ENCODE assay signal across 9 cellular contexts in the genomic region with DNA sequence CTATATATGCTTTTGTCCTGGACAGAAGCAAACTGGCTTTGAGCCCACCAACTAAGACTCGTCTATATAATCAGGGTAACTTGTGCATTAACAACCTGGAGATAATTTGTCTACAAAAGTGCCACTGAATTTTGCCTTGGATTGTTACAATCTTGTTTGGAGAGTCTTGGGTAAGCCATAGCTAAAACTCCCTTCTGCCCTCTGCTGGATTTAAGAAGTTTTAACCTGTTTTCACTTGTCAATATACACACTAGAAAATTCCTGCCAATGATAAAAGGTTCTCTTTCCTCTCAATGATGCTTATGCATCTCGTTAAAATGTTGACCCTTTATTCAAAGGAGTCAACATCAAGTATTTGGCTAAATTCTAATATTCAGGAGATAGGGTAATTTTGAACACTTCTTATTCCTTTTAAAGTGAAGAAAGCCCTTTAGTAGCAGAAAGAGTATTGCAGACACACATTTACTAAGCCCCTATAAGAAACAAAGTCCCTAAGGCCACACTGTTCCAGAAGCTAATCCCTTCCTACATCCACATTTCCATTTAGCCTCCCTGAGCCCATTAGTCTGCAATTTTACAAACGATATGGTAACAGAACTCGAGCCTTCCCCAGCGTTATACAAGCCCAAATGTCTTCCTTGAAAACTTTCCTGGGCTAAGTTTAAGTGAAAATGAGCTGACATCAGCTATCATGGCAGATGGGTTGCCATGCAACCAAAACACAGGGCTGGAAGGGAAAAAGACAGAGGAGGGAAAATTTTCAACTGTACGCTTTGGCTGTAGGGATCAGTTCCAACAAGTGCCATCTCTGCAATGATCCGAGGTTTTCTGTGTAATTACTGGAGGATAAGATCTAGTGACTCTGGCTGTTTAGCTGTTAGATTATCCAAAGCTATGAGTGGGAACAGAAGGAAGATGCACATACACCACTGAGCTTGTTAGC.
DNase-seq lines count a peak whose midpoint lies in the region; ATAC-seq and TF ChIP-seq lines count a peak whose summit lies in the region.
"Had no signal": no experiment of that assay in that cellular context is flagged by ENCODE, and none has a peak within 500 bp of the region (broad histone marks: within the 10 kb centered on the region; RNA-seq: fewer than 3 reads in every experiment).

No MANE protein-coding gene starts in this region.

- CTCF ChIA-PET in mammary epithelial cell (lab: Charles Lee; ENCODE audit: low non-redundant PET): no interaction called here

- peak; percentile 60 for ATAC-seq in HG03095 (IDR thresholded peaks at IDR 0.05; ENCODE audit: unreplicated experiment)
- ATAC-seq in left lung: peak; percentile 76

- H2AFZ ChIP-seq in mammary epithelial cell (ENCODE audit: low read depth, low read length): no peak overlapping the region

- H3K4me1 ChIP-seq in mammary epithelial cell (ENCODE audit: insufficient read depth, low read length) (no peaks in the 10 kb centered on the region), left lung (no peaks in the 10 kb centered on the region)
- H3K4me1 ChIP-seq: BLaER1 treated with 17β-estradiol and CSF1 and Interleukin-3, amounts not matched to agents 10 nM and 100 nM had no signal

- no peaks in the 10 kb centered on the region for H3K79me2 ChIP-seq in mammary epithelial cell (ENCODE audit: insufficient read depth, low read length)

- H3K9me3 ChIP-seq in mammary epithelial cell (replicated peaks; ENCODE audit: insufficient read depth, low read length) (no peaks in the 10 kb centered on the region), left lung (no peaks in the 10 kb centered on the region)
- H3K9me3 ChIP-seq: BLaER1 treated with 17β-estradiol and CSF1 and Interleukin-3, amounts not matched to agents 10 nM and 100 nM had no signal

- dilution Hi-C loops in mammary epithelial cell (cut with HindIII; ENCODE audit: low sequenced_read_pairs): no loop called here

- H3K36me3 ChIP-seq in mammary epithelial cell (ENCODE audit: insufficient read depth, low read length) (no peaks in the 10 kb centered on the region), left lung (no peaks in the 10 kb centered on the region)
- H3K36me3 ChIP-seq: BLaER1 treated with 17β-estradiol and CSF1 and Interleukin-3, amounts not matched to agents 10 nM and 100 nM had no signal

- no peak overlapping the region for H3K4me3 ChIP-seq in mammary epithelial cell (replicated peaks in 1 of 3; ENCODE audit: insufficient read depth in 1 of 3, low read depth in 2 of 3, low read length in 3 of 3)
- H3K4me3 ChIP-seq in left lung: no peak overlapping the region
- H3K4me3 ChIP-seq: BLaER1 treated with 17β-estradiol and CSF1 and Interleukin-3, amounts not matched to agents 10 nM and 100 nM had no signal

- DNase-seq in NCI-H1417 (lab: John Stamatoyannopoulos, UW) (peak; percentile 22 to 75 (median 45)), NCI-H1417 treated with DMSO at 0.1 percent for 48 hours (lab: John Stamatoyannopoulos, UW) (no peak), NCI-H524 treated with DMSO at 0.1 percent for 48 hours (lab: John Stamatoyannopoulos, UW) (peak; percentile 79), mammary epithelial cell (no peak), left lung (no peak), ecto neural progenitor cell (ENCODE audit: low spot score) (no peak)
- DNase-seq in stimulated activated CD4-positive, alpha-beta T cell treated with anti-CD3 and anti-CD28 coated beads, Interleukin-4, amount 100 ng/mL, for 4 hours: no peak

- H3K4me2 ChIP-seq in mammary epithelial cell (ENCODE audit: insufficient read depth, low read depth, low read length): no peak overlapping the region
- H3K4me2 ChIP-seq: BLaER1 treated with 17β-estradiol and CSF1 and Interleukin-3, amounts not matched to agents 10 nM and 100 nM had no signal

- H4K20me1 ChIP-seq in mammary epithelial cell (ENCODE audit: insufficient read depth, low read length): no peaks in the 10 kb centered on the region
- H4K20me1 ChIP-seq: BLaER1 treated with 17β-estradiol and CSF1 and Interleukin-3, amounts not matched to agents 10 nM and 100 nM had no signal

- peak; percentile 44 to 65 for TF ChIP-seq CTCF in mammary epithelial cell (conservative IDR thresholded peaks at IDR 0.05 in 1 of 2, IDR thresholded peaks at IDR 0.05 in 1 of 2; ENCODE audit: extremely low read depth in 1 of 2, insufficient read depth in 1 of 2, low read depth in 1 of 2, low read length in 2 of 2)
- peak; percentile 33 to 40 for TF ChIP-seq CTCF in left lung (IDR thresholded peaks at IDR 0.05)

- no peak overlapping the region for H3K9ac ChIP-seq in mammary epithelial cell (ENCODE audit: insufficient read depth, low read length)
- H3K9ac ChIP-seq: BLaER1 treated with 17β-estradiol and CSF1 and Interleukin-3, amounts not matched to agents 10 nM and 100 nM had no signal

- 53% methylated on average over 7 of the region's 7 CpGs for WGBS in mammary epithelial cell (ENCODE audit: low coverage, missing lambda C conversion rate)

- H3K27me3 ChIP-seq in mammary epithelial cell (ENCODE audit: insufficient read depth, low read length): no peaks in the 10 kb centered on the region
- no peaks in the 10 kb centered on the region for H3K27me3 ChIP-seq in left lung
- H3K27me3 ChIP-seq: BLaER1 treated with 17β-estradiol and CSF1 and Interleukin-3, amounts not matched to agents 10 nM and 100 nM had no signal

- in situ Hi-C loops in mammary epithelial cell (cut with MboI; ENCODE audit: low sequenced_read_pairs in 2 of 2): loop anchor here (10.0 to 25.0 kb wide), 2 partner anchors 238 to 659 kb away; no protein-coding TSS in a partner anchor

- BruUV-seq in mammary epithelial cell (replicated peaks; lab: Mats Ljungman, UMichigan): no TSS peak

- H3K27ac ChIP-seq in mammary epithelial cell (ENCODE audit: insufficient read depth, low read depth, low read length) (no peak overlapping the region), left lung (no peak overlapping the region)
- H3K27ac ChIP-seq: BLaER1 treated with 17β-estradiol and CSF1 and Interleukin-3, amounts not matched to agents 10 nM and 100 nM had no signal

- intact Hi-C loops in mammary epithelial cell (cut with micrococcal nuclease): loop anchor here (1.0 kb wide), 2 partner anchors 237 to 336 kb away; no protein-coding TSS in a partner anchor
- intact Hi-C loops in left lung (cut with DNase I): loop anchor here in 1 of 2 donors (5.0 to 10.0 kb wide), 2 partner anchors 238 to 336 kb away; no protein-coding TSS in a partner anchor

Comparison
In these comparisons a context has a peak if more than half of its experiments do, and no peak if none do; other contexts are left out.
1. DNase-seq: peak in NCI-H1417 (3 of 3) and NCI-H524 treated with DMSO at 0.1 percent for 48 hours (single experiment); none in NCI-H1417 treated with DMSO at 0.1 percent for 48 hours (single experiment), mammary epithelial cell (single experiment), left lung (0 of 2), ecto neural progenitor cell (single experiment) and stimulated activated CD4-positive, alpha-beta T cell treated with anti-CD3 and anti-CD28 coated beads, Interleukin-4, amount 100 ng/mL, for 4 hours (0 of 2).